Comparison of ENCODE assay signal across 14 cellular contexts in genomic region chr16:69513180-69513966, GRCh38. TPM values are rescaled to one million over a fixed set of nuclear protein-coding genes. Genes with fewer than 3 reads are reported as not detected.
A peak's percentile ranks its signal among the peaks of the same experiment; 100 is the strongest.
DNase-seq lines count a peak whose midpoint lies in the region; ATAC-seq and TF ChIP-seq lines count a peak whose summit lies in the region.
"Had no signal": no experiment of that assay in that cellular context is flagged by ENCODE, and none has a peak within 500 bp of the region (broad histone marks: within the 10 kb centered on the region; RNA-seq: fewer than 3 reads in every experiment).

No MANE protein-coding gene starts in this region.

- peak overlapping the region; percentile 62 for H3K9ac ChIP-seq in PC-3 (ENCODE audit: low read length)

- no peaks in the 10 kb centered on the region for H3K9me2 ChIP-seq in PC-3 (replicated peaks; ENCODE audit: low read length)

- POLR2A ChIA-PET in PC-3 (lab: Charles Lee; ENCODE audit: unreplicated experiment): no interaction called here

- H3K4me2 ChIP-seq in PC-3 (ENCODE audit: low read length): peak overlapping the region; percentile 56

- no peak overlapping the region for H3K4me3 ChIP-seq in PC-3 (ENCODE audit: low read length)
- H3K4me3 ChIP-seq in epithelial cell of proximal tubule (ENCODE audit: low read depth, low read length): no peak overlapping the region
- no peak overlapping the region for H3K4me3 ChIP-seq in retinal pigment epithelial cell (ENCODE audit: low read length)
- no peak overlapping the region for H3K4me3 ChIP-seq in gastroesophageal sphincter
- H3K4me3 ChIP-seq: ascending aorta had no signal

- H3K27ac ChIP-seq in PC-3 (ENCODE audit: low read length): peak overlapping the region; percentile 94
- no peak overlapping the region for H3K27ac ChIP-seq in gastroesophageal sphincter
- H3K27ac ChIP-seq: ascending aorta, WERI-Rb-1 had no signal

- H3K4me1 ChIP-seq in PC-3 (ENCODE audit: insufficient read depth, low read length) (peaks cover 28% of the 10 kb centered on the region), gastroesophageal sphincter (no peaks in the 10 kb centered on the region)
- H3K4me1 ChIP-seq: ascending aorta had no signal

- CTCF ChIA-PET in PC-3 (lab: Charles Lee): no interaction called here

- H3K27me3 ChIP-seq in PC-3 (ENCODE audit: low read length) (no peaks in the 10 kb centered on the region), gastroesophageal sphincter (no peaks in the 10 kb centered on the region)
- H3K27me3 ChIP-seq: ascending aorta had no signal

- H3F3A ChIP-seq in PC-3 (ENCODE audit: low read length, unreplicated experiment): no peaks in the 10 kb centered on the region

- TF ChIP-seq EP300 in gastroesophageal sphincter (IDR thresholded peaks at IDR 0.05): no peak

- H3K9me3 ChIP-seq in PC-3 (ENCODE audit: low read length) (no peaks in the 10 kb centered on the region), gastroesophageal sphincter (no peaks in the 10 kb centered on the region)
- H3K9me3 ChIP-seq: ascending aorta had no signal

- H3K4me3 Mint-ChIP-seq in effector memory CD8-positive, alpha-beta T cell: no peak overlapping the region
- no peak overlapping the region for H3K4me3 Mint-ChIP-seq in glutamatergic neuron (ENCODE audit: unreplicated experiment)
- H3K4me3 Mint-ChIP-seq: IgD-negative memory B cell, natural killer cell had no signal

- H4K20me1 ChIP-seq in PC-3 (ENCODE audit: low read length): no peaks in the 10 kb centered on the region

- H3K27ac Mint-ChIP-seq in effector memory CD8-positive, alpha-beta T cell: no peak overlapping the region
- H3K27ac Mint-ChIP-seq in glutamatergic neuron (ENCODE audit: unreplicated experiment): no peak overlapping the region
- H3K27ac Mint-ChIP-seq: IgD-negative memory B cell, natural killer cell had no signal

- peaks cover 4% of the 10 kb centered on the region for H3K36me3 Mint-ChIP-seq in effector memory CD8-positive, alpha-beta T cell (ENCODE audit: insufficient read depth)
- no peaks in the 10 kb centered on the region for H3K36me3 Mint-ChIP-seq in glutamatergic neuron (ENCODE audit: unreplicated experiment)
- H3K36me3 Mint-ChIP-seq: IgD-negative memory B cell, natural killer cell had no signal

- TF ChIP-seq CTCF in PC-3 (conservative IDR thresholded peaks at IDR 0.05; ENCODE audit: low read depth, low read length) (no peak), epithelial cell of proximal tubule (conservative IDR thresholded peaks at IDR 0.05; ENCODE audit: low read depth, low read length) (no peak), retinal pigment epithelial cell (conservative IDR thresholded peaks at IDR 0.05; ENCODE audit: low read depth, low read length) (no peak), gastroesophageal sphincter (IDR thresholded peaks at IDR 0.05) (no peak), glutamatergic neuron (IDR thresholded peaks at IDR 0.05; ENCODE audit: partially characterized antibody, unreplicated experiment) (no peak)

- 50 to 71% methylated on average over 1 to 2 of the region's 2 CpGs for WGBS in gastroesophageal sphincter (ENCODE audit: low coverage in 1 of 2), 2 donors

- BruUV-seq in PC-3 (replicated peaks; lab: Mats Ljungman, UMichigan): no TSS peak

- ATAC-seq in PC-3 (peak; percentile 95), gastroesophageal sphincter (no peak)
- no peak for ATAC-seq in effector memory CD8-positive, alpha-beta T cell (replicated peaks)
- ATAC-seq: natural killer cell had no signal

- H3K36me3 ChIP-seq in PC-3 (ENCODE audit: low read depth, low read length) (no peaks in the 10 kb centered on the region), gastroesophageal sphincter (no peaks in the 10 kb centered on the region)
- H3K36me3 ChIP-seq: ascending aorta, WERI-Rb-1 had no signal

- H3K9me3 Mint-ChIP-seq in effector memory CD8-positive, alpha-beta T cell: no peaks in the 10 kb centered on the region
- H3K9me3 Mint-ChIP-seq in glutamatergic neuron (ENCODE audit: unreplicated experiment): no peaks in the 10 kb centered on the region
- H3K9me3 Mint-ChIP-seq: natural killer cell had no signal

- H3K4me1 Mint-ChIP-seq in effector memory CD8-positive, alpha-beta T cell (ENCODE audit: low read depth in 2 of 2): peaks cover 0 to 1% of the 10 kb centered on the region in 2 donors
- no peaks in the 10 kb centered on the region for H3K4me1 Mint-ChIP-seq in glutamatergic neuron (ENCODE audit: low read depth, unreplicated experiment)
- H3K4me1 Mint-ChIP-seq: natural killer cell had no signal

- H3K79me2 ChIP-seq in PC-3 (ENCODE audit: low read length): no peaks in the 10 kb centered on the region

- H2AFZ ChIP-seq in PC-3 (ENCODE audit: low read length): peak overlapping the region; percentile 16; the same call in 1 of the 2 replicates

- intact Hi-C loops in PC-3 (cut with micrococcal nuclease): no loop called here

- peak; percentile 91 for DNase-seq in GM04503 (ENCODE audit: low read depth)
- peak; percentile 93 for DNase-seq in PC-3
- DNase-seq in epithelial cell of proximal tubule (ENCODE audit: low read depth): peak; percentile 69
- DNase-seq in retinal pigment epithelial cell (ENCODE audit: low read depth): peak; percentile 30
- DNase-seq in effector memory CD8-positive, alpha-beta T cell: no peak
- DNase-seq in GF-D8 (lab: John Stamatoyannopoulos, UW): no peak
- DNase-seq in glutamatergic neuron: no peak
- DNase-seq: DMS153, natural killer cell, NCI-H2081, WERI-Rb-1 had no signal

- TF ChIP-seq POLR2A in gastroesophageal sphincter (IDR thresholded peaks at IDR 0.05): no peak

- H3K27me3 Mint-ChIP-seq in effector memory CD8-positive, alpha-beta T cell: no peaks in the 10 kb centered on the region
- H3K27me3 Mint-ChIP-seq in glutamatergic neuron (ENCODE audit: unreplicated experiment): no peaks in the 10 kb centered on the region
- H3K27me3 Mint-ChIP-seq: IgD-negative memory B cell had no signal

RNA-seq across cellular contexts. Expression of gene NFAT5, which starts 52.4 kb away (rescaled TPM):
- 11.4 and 14.3 TPM in 2 replicates for total RNA-seq in PC-3 (2014; rRNA removed)
- 5.1 and 6.5 TPM in 2 replicates for total RNA-seq in epithelial cell of proximal tubule
- 10 to 100 TPM; 43.8 to 79.1 (median 59.5) TPM for total RNA-seq in gastroesophageal sphincter
- total RNA-seq in glutamatergic neuron (ENCODE audit: unreplicated experiment): 26.3 TPM

Comparison
In these comparisons a context has a peak if more than half of its experiments do, and no peak if none do; other contexts are left out.
1. DNase-seq: peak in GM04503 (single experiment), PC-3 (single experiment), epithelial cell of proximal tubule (single experiment) and retinal pigment epithelial cell (single experiment); none in effector memory CD8-positive, alpha-beta T cell (0 of 3), GF-D8 (single experiment) and glutamatergic neuron (single experiment).